ENCODE assay signal across 1 cellular context in the genomic region with DNA sequence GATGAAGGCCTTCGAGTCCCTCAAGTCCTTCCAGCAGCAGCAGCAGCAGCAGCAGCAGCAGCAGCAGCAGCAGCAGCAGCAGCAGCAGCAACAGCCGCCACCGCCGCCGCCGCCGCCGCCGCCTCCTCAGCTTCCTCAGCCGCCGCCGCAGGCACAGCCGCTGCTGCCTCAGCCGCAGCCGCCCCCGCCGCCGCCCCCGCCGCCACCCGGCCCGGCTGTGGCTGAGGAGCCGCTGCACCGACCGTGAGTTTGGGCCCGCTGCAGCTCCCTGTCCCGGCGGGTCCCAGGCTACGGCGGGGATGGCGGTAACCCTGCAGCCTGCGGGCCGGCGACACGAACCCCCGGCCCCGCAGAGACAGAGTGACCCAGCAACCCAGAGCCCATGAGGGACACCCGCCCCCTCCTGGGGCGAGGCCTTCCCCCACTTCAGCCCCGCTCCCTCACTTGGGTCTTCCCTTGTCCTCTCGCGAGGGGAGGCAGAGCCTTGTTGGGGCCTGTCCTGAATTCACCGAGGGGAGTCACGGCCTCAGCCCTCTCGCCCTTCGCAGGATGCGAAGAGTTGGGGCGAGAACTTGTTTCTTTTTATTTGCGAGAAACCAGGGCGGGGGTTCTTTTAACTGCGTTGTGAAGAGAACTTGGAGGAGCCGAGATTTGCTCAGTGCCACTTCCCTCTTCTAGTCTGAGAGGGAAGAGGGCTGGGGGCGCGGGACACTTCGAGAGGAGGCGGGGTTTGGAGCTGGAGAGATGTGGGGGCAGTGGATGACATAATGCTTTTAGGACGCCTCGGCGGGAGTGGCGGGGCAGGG.
TF ChIP-seq lines count a peak whose summit lies in the region.

No MANE protein-coding gene starts in this region.

TF ChIP-seq in HepG2, 621 proteins besides CTCF, POLR2A, EP300 and RAD21 (continues in another document):
- TF ChIP-seq PHF20 (CRISPR knock-in tag; IDR thresholded peaks at IDR 0.05) (no peak), FOXK2 (IDR thresholded peaks at IDR 0.05) (no peak), FOXJ3 (CRISPR knock-in tag; IDR thresholded peaks at IDR 0.05; ENCODE audit: borderline replicate concordance) (no peak), ZSCAN20 (CRISPR knock-in tag; IDR thresholded peaks at IDR 0.05; ENCODE audit: borderline replicate concordance) (no peak), RBM39 (IDR thresholded peaks at IDR 0.05; ENCODE audit: low read depth, low read length, poor library complexity, severe bottlenecking) (peak; percentile 20), MED1 (CRISPR knock-in tag; IDR thresholded peaks at IDR 0.05) (no peak), ZNF792 (CRISPR knock-in tag; IDR thresholded peaks at IDR 0.05) (no peak), AGO2 (optimal IDR thresholded peaks at IDR 0.05; ENCODE audit: low read depth, low read length) (peak; percentile 52), GPN1 (CRISPR knock-in tag; IDR thresholded peaks at IDR 0.05; ENCODE audit: borderline replicate concordance) (no peak), ZNF430 (CRISPR knock-in tag; IDR thresholded peaks at IDR 0.05) (0 out of 2 replicates have a peak, but pooled peaks have one; percentile 56), ARHGAP35 (CRISPR knock-in tag; IDR thresholded peaks at IDR 0.05; ENCODE audit: borderline replicate concordance) (no peak), GFI1 (CRISPR knock-in tag; IDR thresholded peaks at IDR 0.05; ENCODE audit: borderline replicate concordance) (no peak), ZFY (CRISPR knock-in tag; IDR thresholded peaks at IDR 0.05) (peak; percentile 41; the same call in 1 of the 2 replicates), RFXANK (CRISPR knock-in tag; IDR thresholded peaks at IDR 0.05) (no peak), MEF2D (CRISPR knock-in tag; IDR thresholded peaks at IDR 0.05) (no peak), SIN3B (IDR thresholded peaks at IDR 0.05; ENCODE audit: low read length) (no peak), GATAD1 (CRISPR knock-in tag; IDR thresholded peaks at IDR 0.05) (no peak), FOXC1 (CRISPR knock-in tag; IDR thresholded peaks at IDR 0.05; ENCODE audit: borderline replicate concordance) (no peak), TBL1XR1 (IDR thresholded peaks at IDR 0.05; ENCODE audit: borderline replicate concordance, low read length, partially characterized antibody) (no peak), HDAC6 (IDR thresholded peaks at IDR 0.05; ENCODE audit: low read depth, low read length) (no peak), ZFYVE20 (CRISPR knock-in tag; IDR thresholded peaks at IDR 0.05; ENCODE audit: borderline replicate concordance, low read depth) (no peak), THAP11 (CRISPR knock-in tag; IDR thresholded peaks at IDR 0.05) (no peak), PCBP2 (optimal IDR thresholded peaks at IDR 0.05; ENCODE audit: low read depth, low read length, poor library complexity, severe bottlenecking) (no peak), ZFP90 (CRISPR knock-in tag; IDR thresholded peaks at IDR 0.05; ENCODE audit: borderline replicate concordance) (no peak), KDM5A (IDR thresholded peaks at IDR 0.05; ENCODE audit: borderline replicate concordance, low read length) (peak; percentile 71; the same call in 1 of the 2 replicates), MEIS1 (CRISPR knock-in tag; IDR thresholded peaks at IDR 0.05; ENCODE audit: borderline replicate concordance) (peak; percentile 63; the same call in 1 of the 2 replicates), PAWR (CRISPR knock-in tag; IDR thresholded peaks at IDR 0.05; ENCODE audit: borderline replicate concordance) (no peak), ZNF3 (CRISPR knock-in tag; IDR thresholded peaks at IDR 0.05) (no peak), POLR2AphosphoS5 (IDR thresholded peaks at IDR 0.05; ENCODE audit: low read depth, low read length) (peak; percentile 57), SSRP1 (CRISPR knock-in tag; IDR thresholded peaks at IDR 0.05) (no peak), SIX4 (CRISPR knock-in tag; IDR thresholded peaks at IDR 0.05) (no peak), ARNT2 (CRISPR knock-in tag; IDR thresholded peaks at IDR 0.05; ENCODE audit: low read depth) (no peak; the same call in 1 of the 2 replicates), CHCHD3 (CRISPR knock-in tag; IDR thresholded peaks at IDR 0.05) (no peak), SIN3A (IDR thresholded peaks at IDR 0.05; ENCODE audit: borderline replicate concordance, low read depth, low read length) (peak; percentile 45; the same call in 1 of the 2 replicates), PHF21A (CRISPR knock-in tag; IDR thresholded peaks at IDR 0.05) (no peak)
- TF ChIP-seq, protein P1, sequence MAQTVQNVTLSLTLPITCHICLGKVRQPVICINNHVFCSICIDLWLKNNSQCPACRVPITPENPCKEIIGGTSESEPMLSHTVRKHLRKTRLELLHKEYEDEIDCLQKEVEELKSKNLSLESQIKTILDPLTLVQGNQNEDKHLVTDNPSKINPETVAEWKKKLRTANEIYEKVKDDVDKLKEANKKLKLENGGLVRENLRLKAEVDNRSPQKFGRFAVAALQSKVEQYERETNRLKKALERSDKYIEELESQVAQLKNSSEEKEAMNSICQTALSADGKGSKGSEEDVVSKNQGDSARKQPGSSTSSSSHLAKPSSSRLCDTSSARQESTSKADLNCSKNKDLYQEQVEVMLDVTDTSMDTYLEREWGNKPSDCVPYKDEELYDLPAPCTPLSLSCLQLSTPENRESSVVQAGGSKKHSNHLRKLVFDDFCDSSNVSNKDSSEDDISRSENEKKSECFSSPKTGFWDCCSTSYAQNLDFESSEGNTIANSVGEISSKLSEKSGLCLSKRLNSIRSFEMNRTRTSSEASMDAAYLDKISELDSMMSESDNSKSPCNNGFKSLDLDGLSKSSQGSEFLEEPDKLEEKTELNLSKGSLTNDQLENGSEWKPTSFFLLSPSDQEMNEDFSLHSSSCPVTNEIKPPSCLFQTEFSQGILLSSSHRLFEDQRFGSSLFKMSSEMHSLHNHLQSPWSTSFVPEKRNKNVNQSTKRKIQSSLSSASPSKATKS (CRISPR knock-in tag; IDR thresholded peaks at IDR 0.05): no peak
- TF ChIP-seq, protein P2, sequence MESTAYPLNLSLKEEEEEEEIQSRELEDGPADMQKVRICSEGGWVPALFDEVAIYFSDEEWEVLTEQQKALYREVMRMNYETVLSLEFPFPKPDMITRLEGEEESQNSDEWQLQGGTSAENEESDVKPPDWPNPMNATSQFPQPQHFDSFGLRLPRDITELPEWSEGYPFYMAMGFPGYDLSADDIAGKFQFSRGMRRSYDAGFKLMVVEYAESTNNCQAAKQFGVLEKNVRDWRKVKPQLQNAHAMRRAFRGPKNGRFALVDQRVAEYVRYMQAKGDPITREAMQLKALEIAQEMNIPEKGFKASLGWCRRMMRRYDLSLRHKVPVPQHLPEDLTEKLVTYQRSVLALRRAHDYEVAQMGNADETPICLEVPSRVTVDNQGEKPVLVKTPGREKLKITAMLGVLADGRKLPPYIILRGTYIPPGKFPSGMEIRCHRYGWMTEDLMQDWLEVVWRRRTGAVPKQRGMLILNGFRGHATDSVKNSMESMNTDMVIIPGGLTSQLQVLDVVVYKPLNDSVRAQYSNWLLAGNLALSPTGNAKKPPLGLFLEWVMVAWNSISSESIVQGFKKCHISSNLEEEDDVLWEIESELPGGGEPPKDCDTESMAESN (CRISPR knock-in tag; conservative IDR thresholded peaks at IDR 0.05): no peak
- TF ChIP-seq, protein P3, sequence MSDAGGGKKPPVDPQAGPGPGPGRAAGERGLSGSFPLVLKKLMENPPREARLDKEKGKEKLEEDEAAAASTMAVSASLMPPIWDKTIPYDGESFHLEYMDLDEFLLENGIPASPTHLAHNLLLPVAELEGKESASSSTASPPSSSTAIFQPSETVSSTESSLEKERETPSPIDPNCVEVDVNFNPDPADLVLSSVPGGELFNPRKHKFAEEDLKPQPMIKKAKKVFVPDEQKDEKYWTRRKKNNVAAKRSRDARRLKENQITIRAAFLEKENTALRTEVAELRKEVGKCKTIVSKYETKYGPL (CRISPR knock-in tag; IDR thresholded peaks at IDR 0.05): no peak
- TF ChIP-seq, protein P4, sequence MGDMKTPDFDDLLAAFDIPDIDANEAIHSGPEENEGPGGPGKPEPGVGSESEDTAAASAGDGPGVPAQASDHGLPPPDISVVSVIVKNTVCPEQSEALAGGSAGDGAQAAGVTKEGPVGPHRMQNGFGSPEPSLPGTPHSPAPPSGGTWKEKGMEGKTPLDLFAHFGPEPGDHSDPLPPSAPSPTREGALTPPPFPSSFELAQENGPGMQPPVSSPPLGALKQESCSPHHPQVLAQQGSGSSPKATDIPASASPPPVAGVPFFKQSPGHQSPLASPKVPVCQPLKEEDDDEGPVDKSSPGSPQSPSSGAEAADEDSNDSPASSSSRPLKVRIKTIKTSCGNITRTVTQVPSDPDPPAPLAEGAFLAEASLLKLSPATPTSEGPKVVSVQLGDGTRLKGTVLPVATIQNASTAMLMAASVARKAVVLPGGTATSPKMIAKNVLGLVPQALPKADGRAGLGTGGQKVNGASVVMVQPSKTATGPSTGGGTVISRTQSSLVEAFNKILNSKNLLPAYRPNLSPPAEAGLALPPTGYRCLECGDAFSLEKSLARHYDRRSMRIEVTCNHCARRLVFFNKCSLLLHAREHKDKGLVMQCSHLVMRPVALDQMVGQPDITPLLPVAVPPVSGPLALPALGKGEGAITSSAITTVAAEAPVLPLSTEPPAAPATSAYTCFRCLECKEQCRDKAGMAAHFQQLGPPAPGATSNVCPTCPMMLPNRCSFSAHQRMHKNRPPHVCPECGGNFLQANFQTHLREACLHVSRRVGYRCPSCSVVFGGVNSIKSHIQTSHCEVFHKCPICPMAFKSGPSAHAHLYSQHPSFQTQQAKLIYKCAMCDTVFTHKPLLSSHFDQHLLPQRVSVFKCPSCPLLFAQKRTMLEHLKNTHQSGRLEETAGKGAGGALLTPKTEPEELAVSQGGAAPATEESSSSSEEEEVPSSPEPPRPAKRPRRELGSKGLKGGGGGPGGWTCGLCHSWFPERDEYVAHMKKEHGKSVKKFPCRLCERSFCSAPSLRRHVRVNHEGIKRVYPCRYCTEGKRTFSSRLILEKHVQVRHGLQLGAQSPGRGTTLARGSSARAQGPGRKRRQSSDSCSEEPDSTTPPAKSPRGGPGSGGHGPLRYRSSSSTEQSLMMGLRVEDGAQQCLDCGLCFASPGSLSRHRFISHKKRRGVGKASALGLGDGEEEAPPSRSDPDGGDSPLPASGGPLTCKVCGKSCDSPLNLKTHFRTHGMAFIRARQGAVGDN (CRISPR knock-in tag; IDR thresholded peaks at IDR 0.05): no peak
- TF ChIP-seq, protein P5, sequence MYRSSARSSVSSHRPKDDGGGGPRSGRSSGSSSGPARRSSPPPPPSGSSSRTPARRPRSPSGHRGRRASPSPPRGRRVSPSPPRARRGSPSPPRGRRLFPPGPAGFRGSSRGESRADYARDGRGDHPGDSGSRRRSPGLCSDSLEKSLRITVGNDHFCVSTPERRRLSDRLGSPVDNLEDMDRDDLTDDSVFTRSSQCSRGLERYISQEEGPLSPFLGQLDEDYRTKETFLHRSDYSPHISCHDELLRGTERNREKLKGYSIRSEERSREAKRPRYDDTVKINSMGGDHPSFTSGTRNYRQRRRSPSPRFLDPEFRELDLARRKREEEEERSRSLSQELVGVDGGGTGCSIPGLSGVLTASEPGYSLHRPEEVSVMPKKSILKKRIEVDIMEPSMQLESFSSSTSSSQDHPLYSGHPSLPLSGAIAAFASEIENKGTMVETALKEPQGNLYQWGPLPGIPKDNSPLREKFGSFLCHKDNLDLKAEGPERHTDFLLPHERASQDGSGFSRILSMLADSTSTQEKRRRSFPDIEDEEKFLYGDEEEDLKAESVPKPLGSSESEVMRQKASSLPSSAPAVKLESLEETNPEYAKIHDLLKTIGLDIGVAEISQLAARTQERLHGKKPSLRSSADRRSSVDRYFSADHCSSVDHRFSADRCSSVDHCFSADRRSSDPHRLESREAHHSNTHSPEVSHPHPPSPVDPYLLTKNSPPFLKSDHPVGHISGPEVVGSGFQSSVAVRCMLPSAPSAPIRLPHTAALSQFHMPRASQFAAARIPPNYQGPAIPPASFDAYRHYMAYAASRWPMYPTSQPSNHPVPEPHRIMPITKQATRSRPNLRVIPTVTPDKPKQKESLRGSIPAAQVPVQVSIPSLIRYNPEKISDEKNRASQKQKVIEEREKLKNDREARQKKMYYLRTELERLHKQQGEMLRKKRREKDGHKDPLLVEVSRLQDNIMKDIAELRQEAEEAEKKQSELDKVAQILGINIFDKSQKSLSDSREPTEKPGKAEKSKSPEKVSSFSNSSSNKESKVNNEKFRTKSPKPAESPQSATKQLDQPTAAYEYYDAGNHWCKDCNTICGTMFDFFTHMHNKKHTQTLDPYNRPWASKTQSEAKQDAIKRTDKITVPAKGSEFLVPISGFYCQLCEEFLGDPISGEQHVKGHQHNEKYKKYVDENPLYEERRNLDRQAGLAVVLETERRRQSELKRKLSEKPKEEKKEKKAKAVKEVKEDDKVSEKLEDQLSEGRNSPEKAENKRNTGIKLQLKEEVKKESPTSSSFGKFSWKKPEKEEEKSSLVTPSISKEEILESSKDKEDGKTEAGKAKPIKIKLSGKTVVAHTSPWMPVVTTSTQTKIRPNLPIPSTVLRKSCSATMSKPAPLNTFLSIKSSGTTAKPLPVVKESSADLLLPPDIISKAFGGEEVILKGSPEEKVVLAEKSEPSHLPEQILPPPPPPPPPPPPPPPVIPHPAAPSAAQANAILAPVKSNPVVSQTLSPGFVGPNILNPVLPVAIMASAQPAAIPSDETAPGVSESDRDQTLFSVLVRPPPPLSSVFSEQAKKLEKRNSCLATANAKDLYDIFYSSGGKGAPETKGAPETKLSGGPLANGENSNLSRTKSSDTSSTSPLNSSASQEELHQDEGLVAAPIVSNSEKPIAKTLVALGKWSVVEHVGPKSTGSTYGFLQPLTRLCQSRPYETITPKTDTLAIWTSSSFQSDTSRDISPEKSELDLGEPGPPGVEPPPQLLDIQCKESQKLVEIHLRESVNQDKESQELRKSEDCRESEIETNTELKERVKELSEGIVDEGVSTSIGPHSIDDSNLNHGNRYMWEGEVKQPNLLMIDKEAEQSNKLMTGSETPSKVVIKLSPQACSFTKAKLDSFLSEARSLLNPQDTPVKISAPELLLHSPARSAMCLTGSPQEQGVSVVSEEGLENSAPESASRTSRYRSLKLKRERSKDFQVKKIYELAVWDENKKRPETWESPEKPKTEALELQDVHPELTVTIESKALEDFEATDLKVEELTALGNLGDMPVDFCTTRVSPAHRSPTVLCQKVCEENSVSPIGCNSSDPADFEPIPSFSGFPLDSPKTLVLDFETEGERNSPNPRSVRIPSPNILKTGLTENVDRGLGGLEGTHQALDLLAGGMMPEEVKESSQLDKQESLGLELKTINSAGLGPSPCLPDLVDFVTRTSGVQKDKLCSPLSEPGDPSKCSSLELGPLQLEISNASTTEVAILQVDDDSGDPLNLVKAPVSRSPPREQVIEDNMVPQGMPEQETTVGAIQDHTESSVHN (CRISPR knock-in tag; IDR thresholded peaks at IDR 0.05): no peak
- TF ChIP-seq, protein P6, sequence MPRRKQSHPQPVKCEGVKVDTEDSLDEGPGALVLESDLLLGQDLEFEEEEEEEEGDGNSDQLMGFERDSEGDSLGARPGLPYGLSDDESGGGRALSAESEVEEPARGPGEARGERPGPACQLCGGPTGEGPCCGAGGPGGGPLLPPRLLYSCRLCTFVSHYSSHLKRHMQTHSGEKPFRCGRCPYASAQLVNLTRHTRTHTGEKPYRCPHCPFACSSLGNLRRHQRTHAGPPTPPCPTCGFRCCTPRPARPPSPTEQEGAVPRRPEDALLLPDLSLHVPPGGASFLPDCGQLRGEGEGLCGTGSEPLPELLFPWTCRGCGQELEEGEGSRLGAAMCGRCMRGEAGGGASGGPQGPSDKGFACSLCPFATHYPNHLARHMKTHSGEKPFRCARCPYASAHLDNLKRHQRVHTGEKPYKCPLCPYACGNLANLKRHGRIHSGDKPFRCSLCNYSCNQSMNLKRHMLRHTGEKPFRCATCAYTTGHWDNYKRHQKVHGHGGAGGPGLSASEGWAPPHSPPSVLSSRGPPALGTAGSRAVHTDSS (CRISPR knock-in tag; conservative IDR thresholded peaks at IDR 0.05): no peak
